5 cellular contexts compared by ENCODE assay signal in genomic region chr2:83877261-83877660, GRCh38.
A peak's percentile ranks its signal among the peaks of the same experiment; 100 is the strongest.
DNase-seq lines count a peak whose midpoint lies in the region; ATAC-seq, FAIRE-seq and TF ChIP-seq lines count a peak whose summit lies in the region.
"Not testable (repeated sequence)": the region's sequence is repeated elsewhere in the genome, so short reads cannot be mapped to it uniquely, and the experiment has no call there.

No MANE protein-coding gene starts in this region.

- not testable (repeated sequence) for H3K9me1 ChIP-seq in K562 (ENCODE audit: control insufficient read depth, insufficient read depth, low read length)

- DNase-seq in Daoy (ENCODE audit: low read depth) (peak; percentile 21), Right ventricle myocardium superior (peak; percentile 19), kidney (peak; percentile 70), spleen (peak; percentile 59)
- DNase-seq in K562 (ENCODE audit: extremely low read depth in 1 of 4, low spot score in 3 of 4): not testable (repeated sequence)

- WGBS in K562 (ENCODE audit: insufficient coverage, low coverage, missing lambda C conversion rate): 62% methylated on average over 8 of the region's 17 CpGs
- 88 to 97% (median 90%) methylated on average over 13 to 17 of the region's 17 CpGs for WGBS in spleen, 5 donors

- in situ Hi-C loops in K562 (cut with MboI): not testable (repeated sequence)

- peak overlapping the region; percentile 61; the same call in 2 of the 3 replicates for H3K27ac ChIP-seq in K562 (ENCODE audit: extremely low read depth, low read depth, low read length)
- not testable (repeated sequence) for H3K27ac ChIP-seq in kidney (ENCODE audit: low read depth in 2 of 2, low read length in 2 of 2); spleen

- intact Hi-C loops in K562 (cut with micrococcal nuclease): loop anchor here (5.0 kb wide), 1 partner anchor 200 kb away; no protein-coding TSS in a partner anchor
- intact Hi-C loops in Right ventricle myocardium superior (cut with DNase I); kidney (cut with DNase I); spleen (cut with DNase I; ENCODE audit: low total_unique reads): not testable (repeated sequence)

- CTCF ChIA-PET in K562 (lab: Yijun Ruan, JAX; ENCODE audit: low intra/inter-chr PET ratio): not testable (repeated sequence)

- BruUV-seq in K562 (replicated peaks; lab: Mats Ljungman, UMichigan): not testable (repeated sequence)

- TF ChIP-seq EP300 in K562 (IDR thresholded peaks at IDR 0.05; ENCODE audit: low read length): not testable (repeated sequence)

- H3K27me3 ChIP-seq in K562 (ENCODE audit: control insufficient read depth in 2 of 2, insufficient read depth in 2 of 2, low read length in 2 of 2); spleen (replicated peaks in 1 of 7): not testable (repeated sequence)

- H3K79me2 ChIP-seq in K562 (ENCODE audit: control insufficient read depth, insufficient read depth, low read length): not testable (repeated sequence)

- not testable (repeated sequence) for H2AFZ ChIP-seq in K562 (ENCODE audit: low read depth, low read length)

- peak overlapping the region; percentile 38 for H3K4me3 ChIP-seq in K562
- H3K4me3 ChIP-seq in kidney (ENCODE audit: low read length in 2 of 2); spleen: not testable (repeated sequence)

- TF ChIP-seq RAD21 in K562 (CRISPR knock-in tag; conservative IDR thresholded peaks at IDR 0.05 in 1 of 2, IDR thresholded peaks at IDR 0.05 in 1 of 2): not testable (repeated sequence)

- TF ChIP-seq POLR2A in K562 (conservative IDR thresholded peaks at IDR 0.05); spleen (IDR thresholded peaks at IDR 0.05): not testable (repeated sequence)

- H3K4me2 ChIP-seq in K562 (ENCODE audit: insufficient read depth, low read length): not testable (repeated sequence)

- not testable (repeated sequence) for H3K4me1 ChIP-seq in K562 (replicated peaks in 1 of 2; ENCODE audit: control insufficient read depth in 2 of 2, insufficient read depth in 2 of 2, low read length in 2 of 2); kidney (ENCODE audit: control insufficient read depth in 1 of 2, insufficient read depth in 1 of 2, low read depth in 1 of 2, low read length in 2 of 2); spleen

- H4K20me1 ChIP-seq in K562 (replicated peaks; ENCODE audit: control insufficient read depth, insufficient read depth, low read length): not testable (repeated sequence)

- FAIRE-seq in K562 (lab: Jason Lieb, UNC); kidney (lab: Jason Lieb, UNC): not testable (repeated sequence)

- POLR2A ChIA-PET in K562 (lab: Yijun Ruan, JAX): not testable (repeated sequence)

- ATAC-seq in K562; Right ventricle myocardium superior (ENCODE audit: poor library complexity): not testable (repeated sequence)

- H3K9ac ChIP-seq in K562 (ENCODE audit: insufficient read depth in 1 of 2, low read depth in 2 of 2, low read length in 2 of 2): peak overlapping the region; percentile 69 to 85
- H3K9ac ChIP-seq in kidney (ENCODE audit: low read length in 2 of 2): not testable (repeated sequence)

- not testable (repeated sequence) for H3K36me3 ChIP-seq in K562 (ENCODE audit: control insufficient read depth, insufficient read depth, low read length); kidney (ENCODE audit: control insufficient read depth in 1 of 2, insufficient read depth in 2 of 2, low read length in 2 of 2); spleen

- TF ChIP-seq CTCF in K562 (IDR thresholded peaks at IDR 0.05 in 2 of 3, conservative IDR thresholded peaks at IDR 0.05 in 1 of 3; ENCODE audit: insufficient read depth in 2 of 3, low read depth in 1 of 3, low read length in 3 of 3); kidney (IDR thresholded peaks at IDR 0.05; ENCODE audit: borderline replicate concordance, extremely low read depth, insufficient read depth); spleen (IDR thresholded peaks at IDR 0.05 in 8 of 11, conservative IDR thresholded peaks at IDR 0.05 in 3 of 11): not testable (repeated sequence)

- H3K9me3 ChIP-seq in K562 (replicated peaks; ENCODE audit: control insufficient read depth, insufficient read depth, low read depth, low read length); kidney (ENCODE audit: control insufficient read depth in 1 of 2, low read length in 2 of 2): not testable (repeated sequence)
- peaks cover 0 to 67% (median 35%) of the 10 kb centered on the region in 8 donors for H3K9me3 ChIP-seq in spleen
